5 cellular contexts compared by ENCODE assay signal in genomic region chr20:36932067-36932466, GRCh38. TPM values are rescaled to one million over a fixed set of nuclear protein-coding genes. Genes with fewer than 3 reads are reported as not detected.
"Had no signal": no experiment of that assay in that cellular context is flagged by ENCODE, and none has a peak within 500 bp of the region (broad histone marks: within the 10 kb centered on the region; RNA-seq: fewer than 3 reads in every experiment).

No MANE protein-coding gene starts in this region.

RNA-seq across cellular contexts. Expression of gene TLDC2, which starts 56.1 kb away (rescaled TPM):
- total RNA-seq: activated CD8-positive, alpha-beta memory T cell treated with anti-CD3 and anti-CD28 coated beads for 36 hours; chondrocyte; lung microvascular endothelial cell; osteoblast; SJSA1 had no signal
